ENCODE assay signal across 18 cellular contexts in genomic region chr1:80988896-80989295, GRCh38.
"Had no signal": no experiment of that assay in that cellular context is flagged by ENCODE, and none has a peak within 500 bp of the region (broad histone marks: within the 10 kb centered on the region; RNA-seq: fewer than 3 reads in every experiment).

No MANE protein-coding gene starts in this region.

- H3K27ac ChIP-seq: coronary artery, hepatocyte, lower lobe of right lung, thoracic aorta, upper lobe of left lung, WERI-Rb-1 had no signal

- H3K4me1 Mint-ChIP-seq: activated T-helper 17 cell treated with anti-CD3 and anti-CD28 coated beads, Interleukin-2, amount 50 U/mL, for 72 hours; immature natural killer cell; naive thymus-derived CD8-positive, alpha-beta T cell had no signal

- H3K9me3 Mint-ChIP-seq: activated naive CD4-positive, alpha-beta T cell treated with anti-CD3 and anti-CD28 coated beads, Interleukin-2, amount 50 U/mL, for 72 hours had no signal

- H3K27ac Mint-ChIP-seq: activated naive CD4-positive, alpha-beta T cell treated with anti-CD3 and anti-CD28 coated beads, Interleukin-2, amount 50 U/mL, for 72 hours; activated T-cell treated with anti-CD3 and anti-CD28 coated beads, Interleukin-2, amount 50 U/mL, for 24 hours; activated T-helper 17 cell treated with anti-CD3 and anti-CD28 coated beads, Interleukin-2, amount 50 U/mL, for 72 hours; immature natural killer cell; T-helper 2 cell treated with Interferon-gamma antibody and Interleukin-4, amounts not matched to agents 5 μg/mL and 100 μg/mL, for 36 hours had no signal

- DNase-seq: activated CD8-positive, alpha-beta memory T cell treated with anti-CD3 and anti-CD28 coated beads for 24 hours; activated CD8-positive, alpha-beta memory T cell treated with anti-CD3 and anti-CD28 coated beads, Interleukin-2, amount 50 U/mL, for 4 hours; activated T-cell treated with anti-CD3 and anti-CD28 coated beads, Interleukin-2, amount 50 U/mL, for 24 hours; cerebellar nuclear complex; glutamatergic neuron; immature natural killer cell; lower lobe of right lung; naive thymus-derived CD8-positive, alpha-beta T cell; stimulated activated CD4-positive, alpha-beta T cell treated with anti-CD3 and anti-CD28 coated beads, Interleukin-4, amount 100 ng/mL, for 24 hours; stimulated activated naive CD4-positive, alpha-beta T cell treated with Interleukin-2 at 50 U/mL for 16 hours; upper lobe of left lung; WERI-Rb-1 had no signal

- H3K4me3 ChIP-seq: coronary artery, hepatocyte, lower lobe of right lung, thoracic aorta, upper lobe of left lung had no signal

- H3K36me3 Mint-ChIP-seq: activated naive CD4-positive, alpha-beta T cell treated with anti-CD3 and anti-CD28 coated beads, Interleukin-2, amount 50 U/mL, for 72 hours; naive thymus-derived CD8-positive, alpha-beta T cell had no signal

- H3K27me3 Mint-ChIP-seq: activated T-cell treated with anti-CD3 and anti-CD28 coated beads, Interleukin-2, amount 50 U/mL, for 24 hours; activated T-helper 17 cell treated with anti-CD3 and anti-CD28 coated beads, Interleukin-2, amount 50 U/mL, for 72 hours; naive thymus-derived CD8-positive, alpha-beta T cell had no signal

- H3K4me3 Mint-ChIP-seq: activated T-cell treated with anti-CD3 and anti-CD28 coated beads, Interleukin-2, amount 50 U/mL, for 24 hours; activated T-helper 17 cell treated with anti-CD3 and anti-CD28 coated beads, Interleukin-2, amount 50 U/mL, for 72 hours; immature natural killer cell; naive thymus-derived CD8-positive, alpha-beta T cell; T-helper 2 cell treated with Interferon-gamma antibody and Interleukin-4, amounts not matched to agents 5 μg/mL and 100 μg/mL, for 36 hours had no signal

- H3K9me3 ChIP-seq: lower lobe of right lung, thoracic aorta, upper lobe of left lung had no signal

- H3K36me3 ChIP-seq: lower lobe of right lung, thoracic aorta, upper lobe of left lung, WERI-Rb-1 had no signal
